Comparison of ENCODE assay signal across 8 cellular contexts in the genomic region with DNA sequence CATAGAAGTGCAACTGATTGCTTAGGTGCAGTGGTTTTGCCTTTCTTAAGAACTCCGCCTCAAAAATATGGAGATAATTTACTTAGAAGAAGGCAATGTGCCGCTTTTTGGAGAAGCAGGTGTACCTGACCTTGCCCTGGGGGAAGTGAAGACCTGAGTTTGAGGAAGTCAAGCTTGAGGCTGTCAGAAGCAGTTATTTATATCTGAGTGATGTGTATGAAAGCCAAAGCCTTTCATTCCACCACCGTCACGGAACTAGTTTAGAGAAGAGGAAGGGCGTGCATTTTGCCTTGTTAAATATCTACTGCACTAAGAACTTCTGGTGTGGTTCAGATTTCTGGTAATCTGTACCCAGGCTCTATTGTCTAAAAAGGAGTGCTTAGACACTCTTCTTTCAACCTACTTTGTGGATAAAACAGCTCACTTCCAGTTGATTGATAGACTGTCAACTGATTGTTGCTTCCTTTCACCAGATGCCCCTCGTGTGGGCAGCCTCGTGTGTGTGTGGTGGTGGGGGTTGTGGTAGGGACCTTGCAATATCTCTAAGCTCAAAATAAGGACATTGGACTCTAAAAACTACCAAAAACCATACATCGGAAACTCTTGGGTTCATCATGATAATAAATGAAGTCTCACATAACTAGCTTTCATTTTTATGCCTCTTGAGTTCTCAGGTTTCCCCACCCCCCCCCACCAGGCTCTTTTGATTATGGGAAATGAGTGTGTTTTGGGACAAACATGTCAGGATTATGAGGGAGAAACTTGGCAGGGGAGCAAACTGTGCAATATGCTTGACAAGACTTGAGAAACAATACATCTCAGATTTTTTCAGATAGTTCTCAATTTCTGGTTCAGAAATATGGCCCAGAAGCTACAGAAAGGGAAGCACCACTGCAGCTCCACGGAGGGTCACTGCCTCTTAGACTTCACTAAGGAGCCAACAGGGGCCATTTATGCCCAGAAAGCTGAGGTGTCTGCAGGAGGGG.
DNase-seq lines count a peak whose midpoint lies in the region; ATAC-seq and TF ChIP-seq lines count a peak whose summit lies in the region.

No MANE protein-coding gene starts in this region.

- TF ChIP-seq CTCF in HCT116 (IDR thresholded peaks at IDR 0.05 in 2 of 3, conservative IDR thresholded peaks at IDR 0.05 in 1 of 3; ENCODE audit: borderline replicate concordance in 1 of 3, insufficient read depth in 1 of 3, low read depth in 2 of 3, low read length in 2 of 3) (no peak), foreskin keratinocyte (conservative IDR thresholded peaks at IDR 0.05) (no peak)

- H3K4me1 ChIP-seq in HCT116 (ENCODE audit: control insufficient read depth in 1 of 2, insufficient read depth in 2 of 2, low read length in 2 of 2) (peaks cover 55 to 75% of the 10 kb centered on the region in 2 experiments), foreskin keratinocyte (peaks cover 48% of the 10 kb centered on the region)

- no TSS peak for BruUV-seq in HCT116 (replicated peaks; lab: Mats Ljungman, UMichigan)

- intact Hi-C loops in HCT116 (cut with micrococcal nuclease) = loop anchor here (5.0 kb wide), 1 partner anchor 64 kb away; no protein-coding TSS in a partner anchor

- peak; percentile 89 for ATAC-seq in GM18519 (IDR thresholded peaks at IDR 0.05; ENCODE audit: low FRiP score, unreplicated experiment)
- no peak for ATAC-seq in HCT116
- ATAC-seq in foreskin keratinocyte = no peak

- no peaks in the 10 kb centered on the region for H3K9me2 ChIP-seq in HCT116 (ENCODE audit: insufficient read depth)

- no peak overlapping the region for H3K4me3 ChIP-seq in HCT116 (replicated peaks in 1 of 2; ENCODE audit: low read depth in 1 of 2, low read length in 2 of 2)

- H3K27ac ChIP-seq in HCT116 (ENCODE audit: low read depth, low read length) (peak overlapping the region; percentile 96), foreskin keratinocyte (peak overlapping the region; percentile 69)

- no peak for TF ChIP-seq POLR2A in HCT116 (IDR thresholded peaks at IDR 0.05; ENCODE audit: borderline replicate concordance, extremely low read depth, insufficient read depth, insufficient read length)

- H3K4me2 ChIP-seq in HCT116 (ENCODE audit: low read length) = peak overlapping the region; percentile 68

- no peaks in the 10 kb centered on the region for H4K20me1 ChIP-seq in HCT116 (ENCODE audit: insufficient read depth)

- H3K9ac ChIP-seq in HCT116 (ENCODE audit: low read length) = peak overlapping the region; percentile 42

- H2AFZ ChIP-seq in HCT116 (ENCODE audit: low read depth, low read length, poor library complexity, severe bottlenecking) = peak overlapping the region; percentile 69

- POLR2A ChIA-PET in HCT116 (lab: Charles Lee) = interaction anchor here (1.3 to 2.2 kb wide), 4 partner anchors 8 to 109 kb away, joined by 3 to 7 read pairs (median 4); no protein-coding TSS in a partner anchor

- H3K79me2 ChIP-seq in HCT116 (ENCODE audit: insufficient read depth, low read length) = no peaks in the 10 kb centered on the region

- RAD21 ChIA-PET in HCT116 (lab: Charles Lee; ENCODE audit: low non-redundant PET in 1 of 2, low total read pairs in 2 of 2, uncharacterized antibody in 2 of 2, unreplicated experiment in 2 of 2) = interaction anchor here in 1 of 2 experiments (0.6 to 1.0 kb wide), 2 partner anchors 104 to 106 kb away, joined by 3 to 11 read pairs; no protein-coding TSS in a partner anchor

- no peaks in the 10 kb centered on the region for H3K27me3 ChIP-seq in HCT116 (ENCODE audit: insufficient read depth, low read length)
- H3K27me3 ChIP-seq in foreskin keratinocyte = no peaks in the 10 kb centered on the region

- no peaks in the 10 kb centered on the region for H3K9me3 ChIP-seq in HCT116 (ENCODE audit: control insufficient read depth in 1 of 2, insufficient read depth in 1 of 2, low read depth in 1 of 2, low read length in 2 of 2)

- CTCF ChIA-PET in HCT116 (lab: Charles Lee) = interaction anchor here (1.0 to 1.5 kb wide), 2 partner anchors 109 to 133 kb away, joined by 3 read pairs; no protein-coding TSS in a partner anchor

- DNase-seq in HCT116 (ENCODE audit: low read depth, low spot score) (no peak), MV-4-11 (lab: John Stamatoyannopoulos, UW) (peak; percentile 78), foreskin keratinocyte (no peak), cerebellar nuclear complex (lab: John Stamatoyannopoulos, UW) (no peak), NCI-H524 treated with DMSO at 0.1 percent for 48 hours (lab: John Stamatoyannopoulos, UW) (no peak)
- DNase-seq in activated CD4-positive, alpha-beta T cell treated with anti-CD3 and anti-CD28 coated beads, Interleukin-2, amount 50 U/mL, for 4 hours = peak; percentile 38 to 42
- DNase-seq in stimulated activated CD4-positive, alpha-beta T cell treated with anti-CD3 and anti-CD28 coated beads, Interleukin-2, amount 100 ng/mL, for 4 hours (ENCODE audit: low read depth) = peak; percentile 36

- no peak for TF ChIP-seq RAD21 in HCT116 (IDR thresholded peaks at IDR 0.05; ENCODE audit: low read depth)

- H3K36me3 ChIP-seq in HCT116 (ENCODE audit: control insufficient read depth in 1 of 2, insufficient read depth in 2 of 2, low read length in 2 of 2) = no peaks in the 10 kb centered on the region

TF ChIP-seq in HCT116, 20 proteins besides CTCF, POLR2A, EP300 and RAD21:
- TF ChIP-seq CEBPB (IDR thresholded peaks at IDR 0.05; ENCODE audit: low read depth) (no peak), JUND (IDR thresholded peaks at IDR 0.05) (no peak), SIN3A (IDR thresholded peaks at IDR 0.05; ENCODE audit: low read depth) (no peak), POLR2AphosphoS5 (IDR thresholded peaks at IDR 0.05; ENCODE audit: low read depth, low read length) (no peak), CBX3 (IDR thresholded peaks at IDR 0.05; ENCODE audit: low read depth) (no peak)
- TF ChIP-seq, protein P1, sequence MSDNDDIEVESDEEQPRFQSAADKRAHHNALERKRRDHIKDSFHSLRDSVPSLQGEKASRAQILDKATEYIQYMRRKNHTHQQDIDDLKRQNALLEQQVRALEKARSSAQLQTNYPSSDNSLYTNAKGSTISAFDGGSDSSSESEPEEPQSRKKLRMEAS (IDR thresholded peaks at IDR 0.05) = no peak
TF ChIP-seq in HCT116: peak in this region for 0.

Comparison
In these comparisons a context has a peak if more than half of its experiments do, and no peak if none do; other contexts are left out.
1. DNase-seq: peak in MV-4-11 (single experiment), activated CD4-positive, alpha-beta T cell treated with anti-CD3 and anti-CD28 coated beads, Interleukin-2, amount 50 U/mL, for 4 hours (2 of 2) and stimulated activated CD4-positive, alpha-beta T cell treated with anti-CD3 and anti-CD28 coated beads, Interleukin-2, amount 100 ng/mL, for 4 hours (single experiment); none in HCT116 (single experiment), foreskin keratinocyte (0 of 2), cerebellar nuclear complex (0 of 2) and NCI-H524 treated with DMSO at 0.1 percent for 48 hours (single experiment).